Comparison of ENCODE assay signal across 19 cellular contexts in genomic region chr2:220065581-220065980, GRCh38.
DNase-seq lines count a peak whose midpoint lies in the region; ATAC-seq, FAIRE-seq and TF ChIP-seq lines count a peak whose summit lies in the region.
"Had no signal": no experiment of that assay in that cellular context is flagged by ENCODE, and none has a peak within 500 bp of the region (broad histone marks: within the 10 kb centered on the region; RNA-seq: fewer than 3 reads in every experiment).

No MANE protein-coding gene starts in this region.

- CTCF ChIA-PET in IMR-90 (lab: Yijun Ruan, JAX): no interaction called here
- CTCF ChIA-PET in MCF 10A (lab: Yijun Ruan, JAX): no interaction called here

- no peaks in the 10 kb centered on the region for H3F3A ChIP-seq in neural cell (ENCODE audit: insufficient read depth, low read length, poor library complexity, severe bottlenecking)

- H3K9me3 ChIP-seq in IMR-90 (ENCODE audit: control insufficient read depth, insufficient read depth, low read length): no peaks in the 10 kb centered on the region
- H3K9me3 ChIP-seq in astrocyte (ENCODE audit: insufficient read depth, low read depth, low read length): no peaks in the 10 kb centered on the region
- H3K9me3 ChIP-seq in neural cell (ENCODE audit: low read length): no peaks in the 10 kb centered on the region
- no peaks in the 10 kb centered on the region for H3K9me3 ChIP-seq in right cardiac atrium (ENCODE audit: control insufficient read depth, low read length)

- H3K27ac Mint-ChIP-seq in astrocyte (ENCODE audit: unreplicated experiment) (no peak overlapping the region), MCF 10A (ENCODE audit: low read depth, unreplicated experiment) (no peak overlapping the region)
- H3K27ac Mint-ChIP-seq: B cell; CD4-positive, alpha-beta T cell; H9 had no signal

- H3K4me3 ChIP-seq in IMR-90 (ENCODE audit: insufficient read depth, low read depth, low read length): no peak overlapping the region
- H3K4me3 ChIP-seq in astrocyte (ENCODE audit: insufficient read depth, low read depth, low read length): no peak overlapping the region
- H3K4me3 ChIP-seq in neural cell (ENCODE audit: low read length): no peak overlapping the region
- no peak overlapping the region for H3K4me3 ChIP-seq in right cardiac atrium (ENCODE audit: low read length)

- no peak for TF ChIP-seq CTCF in IMR-90 (conservative IDR thresholded peaks at IDR 0.05; ENCODE audit: low read depth, low read length)
- no peak for TF ChIP-seq CTCF in astrocyte (IDR thresholded peaks at IDR 0.05; ENCODE audit: insufficient read depth, low read depth, low read length)
- no peak for TF ChIP-seq CTCF in neural cell (IDR thresholded peaks at IDR 0.05; ENCODE audit: poor library complexity, severe bottlenecking)
- no peak for TF ChIP-seq CTCF in MCF 10A (IDR thresholded peaks at IDR 0.05; ENCODE audit: unreplicated experiment)

- no peak overlapping the region for H2AK5ac ChIP-seq in IMR-90 (ENCODE audit: low read depth, low read length)

- H3K9ac ChIP-seq in IMR-90 (ENCODE audit: low read depth, low read length): no peak overlapping the region
- no peak overlapping the region for H3K9ac ChIP-seq in astrocyte (ENCODE audit: low read length)
- H3K9ac ChIP-seq in neural cell (ENCODE audit: low read length): no peak overlapping the region

- H2BK20ac ChIP-seq in IMR-90 (ENCODE audit: low read depth, low read length): no peak overlapping the region

- H3K23ac ChIP-seq in IMR-90 (ENCODE audit: low read depth, low read length): no peak overlapping the region

- no peaks in the 10 kb centered on the region for H3K9me3 Mint-ChIP-seq in astrocyte (ENCODE audit: unreplicated experiment)
- no peaks in the 10 kb centered on the region for H3K9me3 Mint-ChIP-seq in MCF 10A (ENCODE audit: unreplicated experiment)
- H3K9me3 Mint-ChIP-seq: CD4-positive, alpha-beta T cell; H9 had no signal

- no peak overlapping the region for H3K14ac ChIP-seq in IMR-90 (replicated peaks; ENCODE audit: low read depth, low read length)

- no peaks in the 10 kb centered on the region for H3K9me2 ChIP-seq in neural cell (ENCODE audit: insufficient read depth, low read length)

- no peak overlapping the region for H3K56ac ChIP-seq in IMR-90 (ENCODE audit: extremely low read depth, insufficient read depth, low read length)

- DNase-seq in EH (ENCODE audit: low read depth) (peak; percentile 11), IMR-90 (peak; percentile 23), astrocyte (ENCODE audit: low read depth) (peak; percentile 47), right cardiac atrium (no peak), MCF 10A (ENCODE audit: unreplicated experiment) (no peak)
- DNase-seq: C1 segment of cervical spinal cord; Calu3; CD4-positive, alpha-beta T cell; DMS 273 treated with DMSO at 0.1 percent for 48 hours; DMS79; EL; GOT3; H9 had no signal

- H3K79me1 ChIP-seq in IMR-90 (ENCODE audit: low read depth in 1 of 2, low read length in 2 of 2): no peaks in the 10 kb centered on the region

- intact Hi-C loops in IMR-90 (cut with micrococcal nuclease) (no loop called here), right cardiac atrium (cut with DNase I) (no loop called here), MCF 10A (cut with micrococcal nuclease) (no loop called here)

- no peak for TF ChIP-seq RAD21 in IMR-90 (IDR thresholded peaks at IDR 0.05; ENCODE audit: low read length)
- TF ChIP-seq RAD21 in neural cell (conservative IDR thresholded peaks at IDR 0.05): no peak

- dilution Hi-C loops in IMR-90 (cut with HindIII; ENCODE audit: low sequenced_read_pairs, unreplicated experiment): no loop called here

- H3K4me3 Mint-ChIP-seq in astrocyte (ENCODE audit: unreplicated experiment): no peak overlapping the region
- no peak overlapping the region for H3K4me3 Mint-ChIP-seq in MCF 10A (ENCODE audit: unreplicated experiment)
- H3K4me3 Mint-ChIP-seq: B cell; CD4-positive, alpha-beta T cell; H9 had no signal

- no peak overlapping the region for H3K4ac ChIP-seq in IMR-90 (ENCODE audit: low read depth, low read length)

- BruUV-seq in IMR-90 (replicated peaks; lab: Mats Ljungman, UMichigan) (no TSS peak), MCF 10A (replicated peaks; lab: Mats Ljungman, UMichigan) (no TSS peak)

- no peak overlapping the region for H3K27ac ChIP-seq in IMR-90 (ENCODE audit: insufficient read depth, low read length)
- no peak overlapping the region for H3K27ac ChIP-seq in astrocyte (ENCODE audit: low read depth, low read length)
- no peak overlapping the region for H3K27ac ChIP-seq in neural cell (ENCODE audit: low read length)
- no peak overlapping the region for H3K27ac ChIP-seq in right cardiac atrium (ENCODE audit: low read length)

- WGBS in IMR-90 (ENCODE audit: extremely low coverage in 2 of 2, insufficient read length in 1 of 2), 2 experiments: no CpG with 5 or more reads among the region's 2 CpGs
- 65% methylated on average over 2 of the region's 2 CpGs for WGBS in right cardiac atrium

- no peaks in the 10 kb centered on the region for H3K36me3 ChIP-seq in IMR-90 (ENCODE audit: control insufficient read depth, insufficient read depth, low read length)
- no peaks in the 10 kb centered on the region for H3K36me3 ChIP-seq in astrocyte (ENCODE audit: insufficient read depth, low read length)
- no peaks in the 10 kb centered on the region for H3K36me3 ChIP-seq in neural cell (ENCODE audit: insufficient read depth, low read length)

- H3K4me2 ChIP-seq in IMR-90 (ENCODE audit: low read depth, low read length) (no peak overlapping the region), astrocyte (ENCODE audit: low read length) (no peak overlapping the region), neural cell (ENCODE audit: low read length) (no peak overlapping the region)

- H4K91ac ChIP-seq in IMR-90 (ENCODE audit: insufficient read depth, low read depth, low read length): no peak overlapping the region

- H3K36me3 Mint-ChIP-seq in astrocyte (ENCODE audit: low read depth, unreplicated experiment) (no peaks in the 10 kb centered on the region), MCF 10A (ENCODE audit: insufficient read depth, unreplicated experiment) (no peaks in the 10 kb centered on the region)

- no peak overlapping the region for H2BK5ac ChIP-seq in IMR-90 (ENCODE audit: low read depth, low read length, poor library complexity, severe bottlenecking)

- POLR2A ChIA-PET in IMR-90 (lab: Charles Lee; ENCODE audit: unreplicated experiment) (no interaction called here), MCF 10A (lab: Yijun Ruan, JAX) (no interaction called here)

- ATAC-seq in IMR-90 (ENCODE audit: low read depth) (no peak), GM19452 (IDR thresholded peaks at IDR 0.05; ENCODE audit: unreplicated experiment) (no peak), right cardiac atrium (no peak)

- no peak for TF ChIP-seq EP300 in neural cell (conservative IDR thresholded peaks at IDR 0.05; ENCODE audit: poor library complexity, severe bottlenecking)

- no peak overlapping the region for H2AK9ac ChIP-seq in IMR-90 (replicated peaks; ENCODE audit: low read depth, low read length, poor library complexity)

- no peak overlapping the region for H2AFZ ChIP-seq in IMR-90 (replicated peaks; ENCODE audit: low read length, poor library complexity)
- H2AFZ ChIP-seq in astrocyte (ENCODE audit: low read depth, low read length): no peak overlapping the region
- no peak overlapping the region for H2AFZ ChIP-seq in neural cell (ENCODE audit: low read depth, low read length)

- H4K8ac ChIP-seq in IMR-90 (ENCODE audit: low read depth in 2 of 2, low read length in 2 of 2): no peak overlapping the region

- H4K20me1 ChIP-seq in IMR-90 (ENCODE audit: insufficient read depth, low read length) (no peaks in the 10 kb centered on the region), astrocyte (ENCODE audit: insufficient read depth, low read length) (no peaks in the 10 kb centered on the region), neural cell (ENCODE audit: insufficient read depth) (no peaks in the 10 kb centered on the region)

- FAIRE-seq in astrocyte (lab: Jason Lieb, UNC): no peak
- FAIRE-seq: A204.1, G401.6, GM12891 had no signal

- no peaks in the 10 kb centered on the region for H3K9me1 ChIP-seq in IMR-90 (ENCODE audit: insufficient read depth, low read length)

- H3K79me2 ChIP-seq in astrocyte (ENCODE audit: insufficient read depth, low read length) (no peaks in the 10 kb centered on the region), neural cell (replicated peaks; ENCODE audit: insufficient read depth, low read length) (no peaks in the 10 kb centered on the region)

- in situ Hi-C loops in IMR-90 (cut with MboI; ENCODE audit: low sequenced_read_pairs): no loop called here

- TF ChIP-seq POLR2A in IMR-90 (IDR thresholded peaks at IDR 0.05; ENCODE audit: low read depth, low read length): no peak

- no peak overlapping the region for H3K18ac ChIP-seq in IMR-90 (ENCODE audit: low read depth, low read length)

- no peak overlapping the region for H2BK120ac ChIP-seq in IMR-90 (ENCODE audit: low read depth, low read length)

- no peaks in the 10 kb centered on the region for H3K27me3 ChIP-seq in IMR-90 (ENCODE audit: control insufficient read depth, insufficient read depth, low read length)
- H3K27me3 ChIP-seq in astrocyte (ENCODE audit: insufficient read depth, low read length): no peaks in the 10 kb centered on the region
- no peaks in the 10 kb centered on the region for H3K27me3 ChIP-seq in neural cell (ENCODE audit: insufficient read depth, low read depth, low read length)
- H3K27me3 ChIP-seq in right cardiac atrium (ENCODE audit: control insufficient read depth, insufficient read depth): no peaks in the 10 kb centered on the region

- H2BK15ac ChIP-seq in IMR-90 (ENCODE audit: low read depth, low read length): no peak overlapping the region

- H4K5ac ChIP-seq in IMR-90 (ENCODE audit: low read depth, low read length): no peak overlapping the region

- H3K27me3 Mint-ChIP-seq in astrocyte (ENCODE audit: low read depth, unreplicated experiment): no peaks in the 10 kb centered on the region
- H3K27me3 Mint-ChIP-seq in MCF 10A (ENCODE audit: insufficient read depth, unreplicated experiment): no peaks in the 10 kb centered on the region
- H3K27me3 Mint-ChIP-seq: B cell; CD4-positive, alpha-beta T cell had no signal

- H3K4me1 ChIP-seq in IMR-90 (ENCODE audit: control insufficient read depth, insufficient read depth, low read length) (no peaks in the 10 kb centered on the region), astrocyte (ENCODE audit: insufficient read depth, low read length) (no peaks in the 10 kb centered on the region), right cardiac atrium (ENCODE audit: control insufficient read depth, insufficient read depth, low read length) (peaks cover 2% of the 10 kb centered on the region)

- H3K4me1 Mint-ChIP-seq in astrocyte (ENCODE audit: low read depth, unreplicated experiment): peaks cover 9% of the 10 kb centered on the region
- peaks cover 6% of the 10 kb centered on the region for H3K4me1 Mint-ChIP-seq in MCF 10A (ENCODE audit: insufficient read depth, unreplicated experiment)
- H3K4me1 Mint-ChIP-seq: B cell had no signal

TF ChIP-seq in IMR-90, 13 proteins besides CTCF, POLR2A, EP300 and RAD21 (continues in another document):
- TF ChIP-seq NFE2L2 (IDR thresholded peaks at IDR 0.05; ENCODE audit: low read depth, low read length): no peak

TF ChIP-seq in neural cell, 6 proteins besides CTCF, POLR2A, EP300 and RAD21 (continues in another document):
- no peak for TF ChIP-seq SMC3 (conservative IDR thresholded peaks at IDR 0.05; ENCODE audit: poor library complexity)
- TF ChIP-seq POLR2AphosphoS5 (IDR thresholded peaks at IDR 0.05): peak; percentile 12

Comparison
In these comparisons a context has a peak if more than half of its experiments do, and no peak if none do; other contexts are left out.
1. DNase-seq: peak in EH (single experiment), IMR-90 (single experiment) and astrocyte (single experiment); none in right cardiac atrium (0 of 3) and MCF 10A (single experiment).